ENCODE assay signal across 12 cellular contexts in genomic region chr21:34092241-34092921, GRCh38. TPM values are rescaled to one million over a fixed set of nuclear protein-coding genes. Genes with fewer than 3 reads are reported as not detected.
A peak's percentile ranks its signal among the peaks of the same experiment; 100 is the strongest.
DNase-seq lines count a peak whose midpoint lies in the region; ATAC-seq and TF ChIP-seq lines count a peak whose summit lies in the region.
"Had no signal": no experiment of that assay in that cellular context is flagged by ENCODE, and none has a peak within 500 bp of the region (broad histone marks: within the 10 kb centered on the region; RNA-seq: fewer than 3 reads in every experiment).

No MANE protein-coding gene starts in this region.

- ATAC-seq in activated CD4-positive, alpha-beta T cell treated with anti-CD3 and anti-CD28 coated beads for 36 hours: peak; percentile 53

- H3K36me3 Mint-ChIP-seq in activated CD4-positive, alpha-beta T cell treated with anti-CD3 and anti-CD28 coated beads for 36 hours (ENCODE audit: low read depth): peaks cover 49% of the 10 kb centered on the region
- H3K36me3 Mint-ChIP-seq in activated CD4-positive, alpha-beta T cell treated with anti-CD3 and anti-CD28 coated beads, Interleukin-2, amount 10 ng/mL, durations not matched to agents 7 days and 5 days (ENCODE audit: low read depth): peaks cover 52% of the 10 kb centered on the region
- peaks cover 52% of the 10 kb centered on the region for H3K36me3 Mint-ChIP-seq in activated naive CD8-positive, alpha-beta T cell treated with anti-CD3 and anti-CD28 coated beads for 36 hours
- H3K36me3 Mint-ChIP-seq in nephron (ENCODE audit: low read depth): peaks cover 40% of the 10 kb centered on the region

- H3K4me3 Mint-ChIP-seq in activated CD4-positive, alpha-beta T cell treated with anti-CD3 and anti-CD28 coated beads for 36 hours: no peak overlapping the region
- no peak overlapping the region for H3K4me3 Mint-ChIP-seq in activated CD4-positive, alpha-beta T cell treated with anti-CD3 and anti-CD28 coated beads, Interleukin-2, amount 10 ng/mL, durations not matched to agents 7 days and 5 days
- no peak overlapping the region for H3K4me3 Mint-ChIP-seq in activated naive CD8-positive, alpha-beta T cell treated with anti-CD3 and anti-CD28 coated beads for 36 hours
- H3K4me3 Mint-ChIP-seq in nephron: no peak overlapping the region

- CTCF ChIA-PET in activated CD4-positive, alpha-beta T cell treated with anti-CD3 and anti-CD28 coated beads for 36 hours (lab: Charles Lee): interaction anchor here (0.7 to 4.4 kb wide), 14 partner anchors 9 to 448 kb away, joined by 3 to 29 read pairs (median 4); partner anchors contain the start of genes MRPS6 and SLC5A3
- CTCF ChIA-PET in activated CD4-positive, alpha-beta T cell treated with anti-CD3 and anti-CD28 coated beads, Interleukin-2, amount 10 ng/mL, durations not matched to agents 7 days and 5 days (lab: Charles Lee): interaction anchor here (1.9 to 2.9 kb wide), 2 partner anchors 8 to 11 kb away, joined by 5 to 8 read pairs; no protein-coding TSS in a partner anchor

- no peak overlapping the region for H3K27ac ChIP-seq in esophagus muscularis mucosa (replicated peaks in 1 of 4)
- H3K27ac ChIP-seq: prostate gland had no signal

- H3K9me3 Mint-ChIP-seq in activated CD4-positive, alpha-beta T cell treated with anti-CD3 and anti-CD28 coated beads for 36 hours (ENCODE audit: low read depth): no peaks in the 10 kb centered on the region
- no peaks in the 10 kb centered on the region for H3K9me3 Mint-ChIP-seq in activated CD4-positive, alpha-beta T cell treated with anti-CD3 and anti-CD28 coated beads, Interleukin-2, amount 10 ng/mL, durations not matched to agents 7 days and 5 days
- no peaks in the 10 kb centered on the region for H3K9me3 Mint-ChIP-seq in activated naive CD8-positive, alpha-beta T cell treated with anti-CD3 and anti-CD28 coated beads for 36 hours
- H3K9me3 Mint-ChIP-seq in nephron: no peaks in the 10 kb centered on the region

- POLR2A ChIA-PET in activated CD4-positive, alpha-beta T cell treated with anti-CD3 and anti-CD28 coated beads for 36 hours (lab: Charles Lee): interaction anchor here (0.6 to 0.9 kb wide), 3 partner anchors 16 to 40 kb away, joined by 3 to 7 read pairs (median 3); no protein-coding TSS in a partner anchor
- POLR2A ChIA-PET in activated CD4-positive, alpha-beta T cell treated with anti-CD3 and anti-CD28 coated beads, Interleukin-2, amount 10 ng/mL, durations not matched to agents 7 days and 5 days (lab: Charles Lee): no interaction called here

- no peak overlapping the region for H3K4me3 ChIP-seq in esophagus muscularis mucosa
- H3K4me3 ChIP-seq: prostate gland had no signal

- peak overlapping the region; percentile 17 for H3K27ac Mint-ChIP-seq in activated CD4-positive, alpha-beta T cell treated with anti-CD3 and anti-CD28 coated beads for 36 hours
- no peak overlapping the region for H3K27ac Mint-ChIP-seq in activated CD4-positive, alpha-beta T cell treated with anti-CD3 and anti-CD28 coated beads, Interleukin-2, amount 10 ng/mL, durations not matched to agents 7 days and 5 days
- peak overlapping the region; percentile 44 for H3K27ac Mint-ChIP-seq in activated naive CD8-positive, alpha-beta T cell treated with anti-CD3 and anti-CD28 coated beads for 36 hours
- peak overlapping the region in 2 of 3 experiments; percentile 25 to 30 for H3K27ac Mint-ChIP-seq in nephron

- no peaks in the 10 kb centered on the region for H3K27me3 ChIP-seq in esophagus muscularis mucosa

- intact Hi-C loops in activated CD4-positive, alpha-beta T cell treated with anti-CD3 and anti-CD28 coated beads for 36 hours (cut with DNase I, micrococcal nuclease): loop anchor here in 1 of 2 experiments (5.0 kb wide), 1 partner anchor 45 kb away; no protein-coding TSS in a partner anchor
- intact Hi-C loops in esophagus muscularis mucosa (cut with DNase I): no loop called here
- intact Hi-C loops in posterior cingulate gyrus (cut with DNase I): no loop called here

- DNase-seq in activated CD4-positive, alpha-beta T cell treated with anti-CD3 and anti-CD28 coated beads for 36 hours: no peak
- DNase-seq in activated CD4-positive, alpha-beta T cell treated with anti-CD3 and anti-CD28 coated beads, Interleukin-2, amount 10 ng/mL, durations not matched to agents 7 days and 5 days: no peak
- DNase-seq in NCI-H146 (lab: John Stamatoyannopoulos, UW): peak; percentile 24
- no peak for DNase-seq in activated naive CD8-positive, alpha-beta T cell treated with anti-CD3 and anti-CD28 coated beads for 36 hours
- DNase-seq in esophagus muscularis mucosa (ENCODE audit: extremely low spot score): no peak
- DNase-seq in posterior cingulate gyrus: no peak
- no peak for DNase-seq in cerebellar cortex (ENCODE audit: low spot score)
- DNase-seq: DMS79; NCI-H1694 treated with DMSO at 0.1 percent for 48 hours; stimulated activated CD4-positive, alpha-beta T cell treated with anti-CD3 and anti-CD28 coated beads, Interleukin-1b, Interleukin-23, amount 100 ng/mL, for 48 hours had no signal

- WGBS in esophagus muscularis mucosa: 55% methylated on average over 6 of the region's 6 CpGs

- TF ChIP-seq POLR2A in esophagus muscularis mucosa (IDR thresholded peaks at IDR 0.05; ENCODE audit: low read depth): no peak

- no peaks in the 10 kb centered on the region for H3K9me3 ChIP-seq in esophagus muscularis mucosa
- H3K9me3 ChIP-seq: prostate gland had no signal

- peaks cover 7 to 44% (median 37%) of the 10 kb centered on the region in 4 donors for H3K4me1 ChIP-seq in esophagus muscularis mucosa

- TF ChIP-seq CTCF in nephron (IDR thresholded peaks at IDR 0.05; ENCODE audit: unreplicated experiment in 3 of 3) (no peak), esophagus muscularis mucosa (IDR thresholded peaks at IDR 0.05) (no peak)

- no peaks in the 10 kb centered on the region for H3K27me3 Mint-ChIP-seq in activated CD4-positive, alpha-beta T cell treated with anti-CD3 and anti-CD28 coated beads for 36 hours
- no peaks in the 10 kb centered on the region for H3K27me3 Mint-ChIP-seq in activated CD4-positive, alpha-beta T cell treated with anti-CD3 and anti-CD28 coated beads, Interleukin-2, amount 10 ng/mL, durations not matched to agents 7 days and 5 days
- H3K27me3 Mint-ChIP-seq in activated naive CD8-positive, alpha-beta T cell treated with anti-CD3 and anti-CD28 coated beads for 36 hours: no peaks in the 10 kb centered on the region
- no peaks in the 10 kb centered on the region for H3K27me3 Mint-ChIP-seq in nephron (ENCODE audit: low read depth)

- H3K4me1 Mint-ChIP-seq in activated CD4-positive, alpha-beta T cell treated with anti-CD3 and anti-CD28 coated beads for 36 hours: peaks cover 55% of the 10 kb centered on the region
- peaks cover 52% of the 10 kb centered on the region for H3K4me1 Mint-ChIP-seq in activated CD4-positive, alpha-beta T cell treated with anti-CD3 and anti-CD28 coated beads, Interleukin-2, amount 10 ng/mL, durations not matched to agents 7 days and 5 days
- H3K4me1 Mint-ChIP-seq in activated naive CD8-positive, alpha-beta T cell treated with anti-CD3 and anti-CD28 coated beads for 36 hours: peaks cover 51% of the 10 kb centered on the region
- peaks cover 27% of the 10 kb centered on the region for H3K4me1 Mint-ChIP-seq in nephron

- TF ChIP-seq EP300 in esophagus muscularis mucosa (IDR thresholded peaks at IDR 0.05): no peak

- H3K36me3 ChIP-seq in esophagus muscularis mucosa: peaks cover 12 to 19% (median 14%) of the 10 kb centered on the region in 4 donors
- H3K36me3 ChIP-seq: prostate gland had no signal

RNA-seq across cellular contexts. Expression of gene MRPS6, which starts 19.0 kb away (rescaled TPM):
- 100 to 1,000 TPM; 102 to 117 TPM for total RNA-seq in activated CD4-positive, alpha-beta T cell treated with anti-CD3 and anti-CD28 coated beads for 36 hours
- 10 to 100 TPM; 77.8 to 88.2 TPM for total RNA-seq in activated CD4-positive, alpha-beta T cell treated with anti-CD3 and anti-CD28 coated beads, Interleukin-2, amount 10 ng/mL, durations not matched to agents 7 days and 5 days
- 100 to 1,000 TPM; 107 to 116 TPM for total RNA-seq in activated naive CD8-positive, alpha-beta T cell treated with anti-CD3 and anti-CD28 coated beads for 36 hours
- total RNA-seq in esophagus muscularis mucosa: 10 to 100 TPM; 19.5 to 44.0 (median 40.9) TPM

RNA-seq across cellular contexts. Expression of gene SLC5A3, which starts 19.0 kb away (rescaled TPM):
- total RNA-seq in activated CD4-positive, alpha-beta T cell treated with anti-CD3 and anti-CD28 coated beads for 36 hours: 10 to 100 TPM; 18.2 to 22.9 TPM
- total RNA-seq in activated CD4-positive, alpha-beta T cell treated with anti-CD3 and anti-CD28 coated beads, Interleukin-2, amount 10 ng/mL, durations not matched to agents 7 days and 5 days: 10 to 100 TPM; 23.9 to 24.0 TPM
- 10 to 100 TPM; 12.4 to 12.7 TPM for total RNA-seq in activated naive CD8-positive, alpha-beta T cell treated with anti-CD3 and anti-CD28 coated beads for 36 hours
- total RNA-seq in esophagus muscularis mucosa: 10 to 100 TPM in 3 of 4 donors, 1 to 10 TPM in 1; 7.3 to 15.4 (median 13.1) TPM
